ENCODE assay signal across 21 cellular contexts in the genomic region with DNA sequence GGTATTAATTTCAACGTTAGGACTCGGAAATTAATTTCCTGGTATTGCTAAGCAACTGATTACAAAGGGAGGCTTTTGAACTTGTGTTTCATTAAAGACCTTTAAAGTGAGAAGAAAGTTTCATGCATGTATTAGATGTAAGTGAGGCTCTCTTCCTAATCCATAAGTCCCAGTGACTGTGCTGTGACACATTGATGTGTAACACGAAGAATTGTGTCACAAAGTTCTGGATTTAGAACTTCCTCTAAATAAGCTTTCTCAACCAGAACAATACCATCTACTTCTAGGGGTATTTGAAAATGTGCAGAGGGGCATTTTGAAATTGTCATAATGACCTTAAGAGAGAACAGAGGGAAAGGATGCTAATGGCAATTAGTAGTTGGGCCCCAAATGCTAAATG.
"Had no signal": no experiment of that assay in that cellular context is flagged by ENCODE, and none has a peak within 500 bp of the region (broad histone marks: within the 10 kb centered on the region; RNA-seq: fewer than 3 reads in every experiment).

No MANE protein-coding gene starts in this region.

- H3K4me3 Mint-ChIP-seq: stimulated activated memory B cell treated with anti-CD40 and anti-IgM and Interleukin-4, amounts not matched to agents 10 μg/mL and 1 μg/mL and 100 μg/mL, for 72 hours had no signal

- DNase-seq: activated CD4-positive, alpha-beta T cell treated with anti-CD3 and anti-CD28 coated beads, Interleukin-2, amount 50 U/mL, for 1 hour; activated CD4-positive, CD25-positive, alpha-beta regulatory T cell treated with anti-CD3 and anti-CD28 coated beads, Interleukin-2, amount 50 U/mL, for 72 hours; activated CD8-positive, alpha-beta memory T cell treated with anti-CD3 and anti-CD28 coated beads, Interleukin-2, amount 50 U/mL, for 4 hours; activated gamma-delta T cell; adrenal gland; cerebellar nuclear complex; cortex of kidney; gastrocnemius medialis; heart left ventricle; kidney; left lung; mammary epithelial cell; occipital lobe; posterior cingulate gyrus; sigmoid colon; spleen; stimulated activated CD4-positive, alpha-beta T cell treated with anti-CD3 and anti-CD28 coated beads, Interleukin-4, amount 100 ng/mL, for 4 hours; T1000 had no signal

- H3K27ac ChIP-seq: adrenal gland, gastrocnemius medialis, heart left ventricle, left lung, sigmoid colon, spleen, VCaP had no signal

- H3K27me3 Mint-ChIP-seq: stimulated activated memory B cell treated with anti-CD40 and anti-IgM and Interleukin-4, amounts not matched to agents 10 μg/mL and 1 μg/mL and 100 μg/mL, for 72 hours had no signal

- H3K27ac Mint-ChIP-seq: activated naive CD4-positive, alpha-beta T cell treated with anti-CD3 and anti-CD28 coated beads, Interleukin-2, amount 50 U/mL, for 72 hours; stimulated activated memory B cell treated with anti-CD40 and anti-IgM and Interleukin-4, amounts not matched to agents 10 μg/mL and 1 μg/mL and 100 μg/mL, for 72 hours had no signal

- H3K27me3 ChIP-seq: adrenal gland, gastrocnemius medialis, heart left ventricle, left lung, sigmoid colon, spleen had no signal

- H3K4me1 ChIP-seq: adrenal gland, gastrocnemius medialis, sigmoid colon had no signal

- H3K4me1 Mint-ChIP-seq: stimulated activated memory B cell treated with anti-CD40 and anti-IgM and Interleukin-4, amounts not matched to agents 10 μg/mL and 1 μg/mL and 100 μg/mL, for 72 hours had no signal

- ATAC-seq: activated naive CD4-positive, alpha-beta T cell treated with anti-CD3 and anti-CD28 coated beads, Interleukin-2, amount 50 U/mL, for 72 hours; gastrocnemius medialis; heart left ventricle; left lung; stimulated activated memory B cell treated with anti-CD40 and anti-IgM and Interleukin-4, amounts not matched to agents 10 μg/mL and 1 μg/mL and 100 μg/mL, for 72 hours had no signal

- H3K4me3 ChIP-seq: adrenal gland, gastrocnemius medialis, heart left ventricle, left lung, sigmoid colon, spleen had no signal

- H3K9me3 ChIP-seq: adrenal gland, gastrocnemius medialis, heart left ventricle, left lung, sigmoid colon, spleen had no signal
